34 cellular contexts compared by ENCODE assay signal in the genomic region with DNA sequence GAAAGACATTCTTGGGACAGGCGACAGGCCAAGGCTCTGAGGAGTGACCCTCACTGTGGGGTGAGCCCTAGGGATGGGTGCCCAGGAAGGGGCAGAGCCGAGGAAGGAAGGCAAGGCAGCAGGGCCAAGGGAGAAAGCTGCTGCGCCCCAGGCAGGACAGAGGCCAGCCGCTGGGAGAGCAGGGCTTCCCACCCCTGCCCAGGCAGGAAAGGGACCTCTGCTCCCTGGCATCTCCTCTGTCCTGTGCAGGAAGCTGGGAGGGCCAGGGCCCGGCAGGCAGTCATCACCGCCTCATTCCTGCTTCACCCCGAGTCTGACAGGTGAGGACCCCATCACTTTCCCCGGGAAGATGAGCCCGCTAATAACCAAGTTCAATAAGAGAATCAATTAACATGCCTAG.
"Had no signal": no experiment of that assay in that cellular context is flagged by ENCODE, and none has a peak within 500 bp of the region (broad histone marks: within the 10 kb centered on the region; RNA-seq: fewer than 3 reads in every experiment).

No MANE protein-coding gene starts in this region.

- H3K9me3 ChIP-seq: ascending aorta had no signal

- H3K36me3 Mint-ChIP-seq: activated CD4-positive, alpha-beta memory T cell treated with anti-CD3 and anti-CD28 coated beads for 36 hours; activated CD8-positive, alpha-beta memory T cell treated with anti-CD3 and anti-CD28 coated beads, Interleukin-2, amount 10 ng/mL, durations not matched to agents 7 days and 5 days; activated naive CD4-positive, alpha-beta T cell treated with anti-CD3 and anti-CD28 coated beads, Interleukin-2, amount 10 ng/mL, durations not matched to agents 7 days and 5 days; activated naive CD4-positive, alpha-beta T cell treated with anti-CD3 and anti-CD28 coated beads, Interleukin-2, amount 50 U/mL, for 24 hours; activated naive CD8-positive, alpha-beta T cell; activated naive CD8-positive, alpha-beta T cell treated with anti-CD3 and anti-CD28 coated beads, Interleukin-2, amount 10 ng/mL, durations not matched to agents 7 days and 5 days; brain had no signal

- DNase-seq: activated B cell treated with CpG ODN at 0.5 μM for 24 hours; activated CD4-positive, alpha-beta memory T cell treated with anti-CD3 and anti-CD28 coated beads for 36 hours; activated CD4-positive, alpha-beta T cell treated with anti-CD3 and anti-CD28 coated beads for 4 hours; activated CD4-positive, alpha-beta T cell treated with anti-CD3 and anti-CD28 coated beads, Interleukin-2, amount 10 ng/mL, durations not matched to agents 24 days and 14 days; activated CD4-positive, alpha-beta T cell treated with anti-CD3 and anti-CD28 coated beads, Interleukin-2, amount 50 U/mL, for 1 hour; activated CD4-positive, alpha-beta T cell treated with anti-CD3 and anti-CD28 coated beads, Interleukin-2, amount 50 U/mL, for 4 hours; activated CD4-positive, CD25-positive, alpha-beta regulatory T cell treated with anti-CD3 and anti-CD28 coated beads, Interleukin-2, amount 50 U/mL, for 72 hours; activated CD8-positive, alpha-beta memory T cell treated with anti-CD3 and anti-CD28 coated beads for 24 hours; activated CD8-positive, alpha-beta memory T cell treated with anti-CD3 and anti-CD28 coated beads, Interleukin-2, amount 10 ng/mL, durations not matched to agents 7 days and 5 days; activated CD8-positive, alpha-beta memory T cell treated with anti-CD3 and anti-CD28 coated beads, Interleukin-2, amount 50 U/mL, for 48 hours; activated CD8-positive, alpha-beta T cell treated with anti-CD3 and anti-CD28 coated beads for 36 hours; activated effector memory CD4-positive, alpha-beta T cell treated with Interleukin-2 at 50 U/mL for 16 hours; activated gamma-delta T cell; activated naive CD4-positive, alpha-beta T cell treated with anti-CD3 and anti-CD28 coated beads, Interleukin-2, amount 10 ng/mL, durations not matched to agents 7 days and 5 days; activated naive CD4-positive, alpha-beta T cell treated with Interleukin-2 at 50 U/mL for 16 hours; activated naive CD8-positive, alpha-beta T cell treated with anti-CD3 and anti-CD28 coated beads, Interleukin-2, amount 10 ng/mL, durations not matched to agents 7 days and 5 days; activated naive CD8-positive, alpha-beta T cell treated with anti-CD3 and anti-CD28 coated beads, Interleukin-2, amount 50 U/mL, for 24 hours; activated T-cell treated with anti-CD3 and anti-CD28 coated beads, Interleukin-2, amount 50 U/mL, for 24 hours; activated T-cell treated with anti-CD3 and anti-CD28 coated beads, Interleukin-2, amount 50 U/mL, for 48 hours; anterior cingulate cortex; cerebellar nuclear complex; T-helper 1 cell; T-helper 2 cell; T-helper 9 cell had no signal

- H3K4me3 Mint-ChIP-seq: activated B cell treated with CpG ODN at 0.5 μM for 24 hours; activated CD4-positive, alpha-beta memory T cell treated with anti-CD3 and anti-CD28 coated beads for 36 hours; activated CD4-positive, alpha-beta T cell treated with anti-CD3 and anti-CD28 coated beads, Interleukin-2, amount 10 ng/mL, durations not matched to agents 24 days and 14 days; activated CD8-positive, alpha-beta memory T cell treated with anti-CD3 and anti-CD28 coated beads, Interleukin-2, amount 10 ng/mL, durations not matched to agents 7 days and 5 days; activated CD8-positive, alpha-beta T cell treated with anti-CD3 and anti-CD28 coated beads for 36 hours; activated naive CD4-positive, alpha-beta T cell treated with anti-CD3 and anti-CD28 coated beads, Interleukin-2, amount 10 ng/mL, durations not matched to agents 7 days and 5 days; activated naive CD4-positive, alpha-beta T cell treated with anti-CD3 and anti-CD28 coated beads, Interleukin-2, amount 50 U/mL, for 24 hours; activated naive CD8-positive, alpha-beta T cell; activated naive CD8-positive, alpha-beta T cell treated with anti-CD3 and anti-CD28 coated beads, Interleukin-2, amount 10 ng/mL, durations not matched to agents 7 days and 5 days; activated naive CD8-positive, alpha-beta T cell treated with anti-CD3 and anti-CD28 coated beads, Interleukin-2, amount 50 U/mL, for 24 hours; activated T-cell treated with anti-CD3 and anti-CD28 coated beads, Interleukin-2, amount 50 U/mL, for 24 hours; brain; central memory CD8-positive, alpha-beta T cell; T-helper 1 cell treated with Interleukin-12 subunit alpha and Interleukin-12 subunit beta and Interleukin-4 antibody, amounts not matched to agents 30 μg/mL and 1 μg/mL, for 36 hours; T-helper 2 cell treated with Interferon-gamma antibody and Interleukin-4, amounts not matched to agents 5 μg/mL and 100 μg/mL, for 36 hours had no signal

- H3K27ac ChIP-seq: ascending aorta, cardiac muscle cell, VCaP had no signal

- H3K27ac Mint-ChIP-seq: activated B cell treated with CpG ODN at 0.5 μM for 24 hours; activated CD4-positive, alpha-beta memory T cell treated with anti-CD3 and anti-CD28 coated beads for 36 hours; activated CD4-positive, alpha-beta T cell treated with anti-CD3 and anti-CD28 coated beads, Interleukin-2, amount 10 ng/mL, durations not matched to agents 24 days and 14 days; activated CD8-positive, alpha-beta memory T cell treated with anti-CD3 and anti-CD28 coated beads, Interleukin-2, amount 10 ng/mL, durations not matched to agents 7 days and 5 days; activated CD8-positive, alpha-beta T cell treated with anti-CD3 and anti-CD28 coated beads for 36 hours; activated naive CD4-positive, alpha-beta T cell treated with anti-CD3 and anti-CD28 coated beads, Interleukin-2, amount 10 ng/mL, durations not matched to agents 7 days and 5 days; activated naive CD4-positive, alpha-beta T cell treated with anti-CD3 and anti-CD28 coated beads, Interleukin-2, amount 50 U/mL, for 24 hours; activated naive CD8-positive, alpha-beta T cell; activated naive CD8-positive, alpha-beta T cell treated with anti-CD3 and anti-CD28 coated beads, Interleukin-2, amount 10 ng/mL, durations not matched to agents 7 days and 5 days; activated naive CD8-positive, alpha-beta T cell treated with anti-CD3 and anti-CD28 coated beads, Interleukin-2, amount 50 U/mL, for 24 hours; activated T-cell treated with anti-CD3 and anti-CD28 coated beads, Interleukin-2, amount 50 U/mL, for 24 hours; activated T-helper 2 cell treated with anti-CD3 and anti-CD28 coated beads, Interferon-gamma antibody, Interleukin-2, Interleukin-4, amounts not matched to agents 10 μg/mL and 5 μg/mL and 100 μg/mL, durations not matched to agents 14 hours and 24 hours and 36 hours; T-helper 1 cell treated with Interleukin-12 subunit alpha and Interleukin-12 subunit beta and Interleukin-4 antibody, amounts not matched to agents 30 μg/mL and 1 μg/mL, for 36 hours; T-helper 2 cell treated with Interferon-gamma antibody and Interleukin-4, amounts not matched to agents 5 μg/mL and 100 μg/mL, for 36 hours had no signal

- ATAC-seq: activated CD8-positive, alpha-beta memory T cell treated with anti-CD3 and anti-CD28 coated beads, Interleukin-2, amount 10 ng/mL, durations not matched to agents 7 days and 5 days; activated CD8-positive, alpha-beta T cell treated with anti-CD3 and anti-CD28 coated beads for 36 hours; activated naive CD8-positive, alpha-beta T cell treated with anti-CD3 and anti-CD28 coated beads, Interleukin-2, amount 50 U/mL, for 24 hours had no signal

- H3K4me3 ChIP-seq: ascending aorta, cardiac muscle cell had no signal

- H3K27me3 ChIP-seq: ascending aorta had no signal

- H3K4me1 ChIP-seq: ascending aorta had no signal

- H3K27me3 Mint-ChIP-seq: activated CD4-positive, alpha-beta memory T cell treated with anti-CD3 and anti-CD28 coated beads for 36 hours; activated CD4-positive, alpha-beta T cell treated with anti-CD3 and anti-CD28 coated beads, Interleukin-2, amount 10 ng/mL, durations not matched to agents 24 days and 14 days; activated CD8-positive, alpha-beta T cell treated with anti-CD3 and anti-CD28 coated beads for 36 hours; activated naive CD4-positive, alpha-beta T cell treated with anti-CD3 and anti-CD28 coated beads, Interleukin-2, amount 50 U/mL, for 24 hours; activated naive CD8-positive, alpha-beta T cell; activated naive CD8-positive, alpha-beta T cell treated with anti-CD3 and anti-CD28 coated beads, Interleukin-2, amount 50 U/mL, for 24 hours; activated T-cell treated with anti-CD3 and anti-CD28 coated beads, Interleukin-2, amount 50 U/mL, for 24 hours had no signal

- H3K36me3 ChIP-seq: ascending aorta, cardiac muscle cell had no signal

- H3K9me3 Mint-ChIP-seq: activated B cell treated with CpG ODN at 0.5 μM for 24 hours; activated CD4-positive, alpha-beta memory T cell treated with anti-CD3 and anti-CD28 coated beads for 36 hours; activated CD4-positive, alpha-beta T cell treated with anti-CD3 and anti-CD28 coated beads, Interleukin-2, amount 10 ng/mL, durations not matched to agents 24 days and 14 days; activated CD8-positive, alpha-beta T cell treated with anti-CD3 and anti-CD28 coated beads for 36 hours; activated naive CD4-positive, alpha-beta T cell treated with anti-CD3 and anti-CD28 coated beads, Interleukin-2, amount 10 ng/mL, durations not matched to agents 7 days and 5 days; activated naive CD4-positive, alpha-beta T cell treated with anti-CD3 and anti-CD28 coated beads, Interleukin-2, amount 50 U/mL, for 24 hours; activated naive CD8-positive, alpha-beta T cell treated with anti-CD3 and anti-CD28 coated beads, Interleukin-2, amount 10 ng/mL, durations not matched to agents 7 days and 5 days; activated naive CD8-positive, alpha-beta T cell treated with anti-CD3 and anti-CD28 coated beads, Interleukin-2, amount 50 U/mL, for 24 hours; activated T-cell treated with anti-CD3 and anti-CD28 coated beads, Interleukin-2, amount 50 U/mL, for 24 hours; activated T-helper 2 cell treated with anti-CD3 and anti-CD28 coated beads, Interferon-gamma antibody, Interleukin-2, Interleukin-4, amounts not matched to agents 10 μg/mL and 5 μg/mL and 100 μg/mL, durations not matched to agents 14 hours and 24 hours and 36 hours; brain; central memory CD8-positive, alpha-beta T cell; T-helper 1 cell treated with Interleukin-12 subunit alpha and Interleukin-12 subunit beta and Interleukin-4 antibody, amounts not matched to agents 30 μg/mL and 1 μg/mL, for 36 hours; T-helper 2 cell treated with Interferon-gamma antibody and Interleukin-4, amounts not matched to agents 5 μg/mL and 100 μg/mL, for 36 hours had no signal
